8 cellular contexts compared by ENCODE assay signal in the genomic region with DNA sequence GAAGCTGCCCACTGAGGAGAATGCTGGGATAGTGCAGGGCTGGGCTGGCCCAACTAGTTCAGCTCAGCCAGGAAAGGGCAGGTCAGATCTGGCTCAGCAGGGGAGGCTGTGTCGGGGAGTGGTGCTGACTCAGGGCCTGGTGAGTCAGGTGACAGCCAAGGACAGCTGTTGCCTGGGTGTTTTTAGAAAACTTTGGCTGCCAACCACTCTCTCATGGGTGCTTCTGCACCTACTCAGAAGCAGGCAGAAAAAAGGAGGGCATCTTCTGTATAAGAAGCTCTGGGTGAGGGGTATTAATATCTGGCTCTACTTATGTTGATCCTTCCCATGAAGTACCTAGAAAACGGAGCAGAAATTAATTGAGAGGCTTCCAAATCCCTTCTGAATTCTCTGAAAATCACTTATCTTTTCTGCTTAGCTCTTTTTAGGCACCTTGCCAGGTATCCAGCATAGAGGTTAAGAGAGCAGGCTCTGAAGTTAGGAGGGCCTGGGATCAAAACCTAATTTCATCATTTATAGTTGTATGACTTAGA. TPM values are rescaled to one million over a fixed set of nuclear protein-coding genes. Genes with fewer than 3 reads are reported as not detected.
DNase-seq lines count a peak whose midpoint lies in the region; ATAC-seq and TF ChIP-seq lines count a peak whose summit lies in the region.

No MANE protein-coding gene starts in this region.

- H3K4me1 ChIP-seq in lung (ENCODE audit: control insufficient read depth in 2 of 2, insufficient read depth in 2 of 2, low read length in 2 of 2) = peaks cover 4% of the 10 kb centered on the region in 2 donors

- H3K27me3 ChIP-seq in lung (ENCODE audit: control insufficient read depth, insufficient read depth) = no peaks in the 10 kb centered on the region

- peak overlapping the region; percentile 62 to 86 (median 73) for H3K27ac Mint-ChIP-seq in CD14-positive monocyte
- H3K27ac Mint-ChIP-seq in stimulated activated effector memory CD8-positive, alpha-beta T cell treated with anti-CD3 and anti-CD28 coated beads, Interleukin-12 subunit alpha, Interleukin-12 subunit beta, amount 100 ng/mL, for 72 hours = no peak overlapping the region

- H3K27ac ChIP-seq in cingulate gyrus (ENCODE audit: low read depth, low read length) = peak overlapping the region; percentile 75
- peak overlapping the region in 1 of 2 donors; percentile 8 for H3K27ac ChIP-seq in lung (ENCODE audit: low read depth in 1 of 2, low read length in 1 of 2)

- H3K36me3 Mint-ChIP-seq in CD14-positive monocyte = peaks cover 0 to 3% of the 10 kb centered on the region in 2 donors
- no peaks in the 10 kb centered on the region for H3K36me3 Mint-ChIP-seq in stimulated activated effector memory CD8-positive, alpha-beta T cell treated with anti-CD3 and anti-CD28 coated beads, Interleukin-12 subunit alpha, Interleukin-12 subunit beta, amount 100 ng/mL, for 72 hours

- peaks cover 0 to 2% (median 0%) of the 10 kb centered on the region in 7 donors for H3K9me3 Mint-ChIP-seq in CD14-positive monocyte
- H3K9me3 Mint-ChIP-seq in stimulated activated effector memory CD8-positive, alpha-beta T cell treated with anti-CD3 and anti-CD28 coated beads, Interleukin-12 subunit alpha, Interleukin-12 subunit beta, amount 100 ng/mL, for 72 hours = no peaks in the 10 kb centered on the region

- peaks cover 0 to 6% (median 2%) of the 10 kb centered on the region in 3 donors for H3K27me3 Mint-ChIP-seq in CD14-positive monocyte (ENCODE audit: low read depth in 3 of 3)

- DNase-seq in CD14-positive monocyte (ENCODE audit: low spot score) (peak; percentile 89), RPMI8226 (peak; percentile 93), lung (ENCODE audit: low spot score) (peak; percentile 83)
- peak; percentile 10 to 57 for DNase-seq in stimulated activated effector memory CD8-positive, alpha-beta T cell treated with anti-CD3 and anti-CD28 coated beads, Interleukin-12 subunit alpha, Interleukin-12 subunit beta, amount 100 ng/mL, for 72 hours (ENCODE audit: low spot score in 2 of 2)

- 25 to 32% methylated on average over 2 of the region's 2 CpGs for WGBS in lung, 2 donors

- H3K36me3 ChIP-seq in lung (ENCODE audit: control insufficient read depth in 2 of 2, insufficient read depth in 2 of 2, low read length in 2 of 2) = no peaks in the 10 kb centered on the region

- peak; percentile 62 for ATAC-seq in HG02798 (IDR thresholded peaks at IDR 0.05; ENCODE audit: poor library complexity, unreplicated experiment)
- peak; percentile 96 for ATAC-seq in lung (ENCODE audit: insufficient read depth, low FRiP score)
- peak; percentile 97 for ATAC-seq in stimulated activated effector memory CD8-positive, alpha-beta T cell treated with anti-CD3 and anti-CD28 coated beads, Interleukin-12 subunit alpha, Interleukin-12 subunit beta, amount 100 ng/mL, for 72 hours
- no peak for ATAC-seq in HG03469 (IDR thresholded peaks at IDR 0.05; ENCODE audit: unreplicated experiment)
- no peak for ATAC-seq in GM18870 (IDR thresholded peaks at IDR 0.05; ENCODE audit: unreplicated experiment)

- intact Hi-C loops in CD14-positive monocyte (cut with micrococcal nuclease) = no loop called here

- no peaks in the 10 kb centered on the region for H3K9me3 ChIP-seq in lung (ENCODE audit: control insufficient read depth in 2 of 2, insufficient read depth in 1 of 2, low read length in 1 of 2)

- TF ChIP-seq CTCF in CD14-positive monocyte (IDR thresholded peaks at IDR 0.05) (no peak), lung (IDR thresholded peaks at IDR 0.05; ENCODE audit: control extremely low read depth, extremely low read depth) (no peak)

- H3K4me3 Mint-ChIP-seq in CD14-positive monocyte = peak overlapping the region in 1 of 2 donors; percentile 7
- H3K4me3 Mint-ChIP-seq in stimulated activated effector memory CD8-positive, alpha-beta T cell treated with anti-CD3 and anti-CD28 coated beads, Interleukin-12 subunit alpha, Interleukin-12 subunit beta, amount 100 ng/mL, for 72 hours = no peak overlapping the region

- no peak overlapping the region for H3K4me3 ChIP-seq in lung

- H3K4me1 Mint-ChIP-seq in CD14-positive monocyte = peaks cover 47% of the 10 kb centered on the region
- peaks cover 5% of the 10 kb centered on the region for H3K4me1 Mint-ChIP-seq in stimulated activated effector memory CD8-positive, alpha-beta T cell treated with anti-CD3 and anti-CD28 coated beads, Interleukin-12 subunit alpha, Interleukin-12 subunit beta, amount 100 ng/mL, for 72 hours

RNA-seq across cellular contexts. Expression of gene RAB10, which starts 15.6 kb away (rescaled TPM):
- 100 to 1,000 TPM; 202 to 258 TPM for polyA plus RNA-seq in CD14-positive monocyte
- 100 to 1,000 TPM in 1 of 2 donors, 10 to 100 TPM in 1; 86.0 to 149 TPM for total RNA-seq in lung
- 10 to 100 TPM; 37.6 to 84.5 TPM for polyA plus RNA-seq in lung

RNA-seq across cellular contexts. Expression of gene KIF3C, which starts 36.0 kb away (rescaled TPM):
- polyA plus RNA-seq in CD14-positive monocyte (under 1 TPM; 0.28 to 0.47 TPM), lung (1 to 10 TPM; 1.1 to 2.2 TPM)
- 1 to 10 TPM; 6.2 TPM for total RNA-seq in lung

Comparison
In these comparisons a context has a peak if more than half of its experiments do, and no peak if none do; other contexts are left out.
1. DNase-seq: peak in every context shown above with its lines; median percentile 93 in RPMI8226; 89 in CD14-positive monocyte; 83 in lung; 34 in stimulated activated effector memory CD8-positive, alpha-beta T cell treated with anti-CD3 and anti-CD28 coated beads, Interleukin-12 subunit alpha, Interleukin-12 subunit beta, amount 100 ng/mL, for 72 hours.
2. ATAC-seq: peak in HG02798 (single experiment), lung (single experiment) and stimulated activated effector memory CD8-positive, alpha-beta T cell treated with anti-CD3 and anti-CD28 coated beads, Interleukin-12 subunit alpha, Interleukin-12 subunit beta, amount 100 ng/mL, for 72 hours (single experiment); none in HG03469 (single experiment) and GM18870 (single experiment).